In the genomic region with DNA sequence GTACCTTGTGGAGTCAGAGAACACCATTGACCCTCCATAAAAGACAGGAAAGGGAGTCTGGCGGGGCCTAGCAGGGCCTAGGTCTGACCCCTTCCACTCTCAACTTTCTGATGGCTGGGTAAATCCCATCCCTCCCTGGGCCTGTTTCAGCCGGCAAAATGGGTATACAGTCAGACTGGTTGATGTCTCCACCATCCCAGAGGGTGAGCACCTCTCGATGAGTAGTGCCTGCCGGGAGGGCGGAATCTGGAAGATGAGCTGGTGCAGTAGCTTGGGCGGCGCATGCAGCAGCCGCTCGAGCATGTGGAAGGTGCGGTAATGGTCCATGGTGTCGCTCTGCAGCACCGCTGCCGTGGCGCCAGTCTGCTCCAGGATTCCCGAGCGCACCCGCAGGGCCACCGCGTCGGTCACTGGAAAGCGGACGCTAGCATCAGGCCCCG, we compare ENCODE assay signal across 8 cellular contexts. TPM values are rescaled to one million over a fixed set of nuclear protein-coding genes. Genes with fewer than 3 reads are reported as not detected.
DNase-seq lines count a peak whose midpoint lies in the region; ATAC-seq and TF ChIP-seq lines count a peak whose summit lies in the region.

No MANE protein-coding gene starts in this region.

- DNase-seq in AG04449 (ENCODE audit: low read depth, low spot score) (no peak), HAP-1 (ENCODE audit: low spot score in 2 of 2) (no peak), iPS-NIHi11 (ENCODE audit: low spot score) (peak; percentile 66), NCI-H146 treated with DMSO at 0.1 percent for 48 hours (lab: John Stamatoyannopoulos, UW; ENCODE audit: unreplicated experiment) (no peak)
- DNase-seq in activated naive CD4-positive, alpha-beta T cell treated with anti-CD3 and anti-CD28 coated beads for 36 hours, result peak; percentile 50
- DNase-seq in activated CD8-positive, alpha-beta memory T cell treated with anti-CD3 and anti-CD28 coated beads, Interleukin-2, amount 50 U/mL, for 4 hours, result no peak

- no peaks in the 10 kb centered on the region for H3K9me3 Mint-ChIP-seq in activated naive CD4-positive, alpha-beta T cell treated with anti-CD3 and anti-CD28 coated beads for 36 hours

- no peaks in the 10 kb centered on the region for H3K27me3 Mint-ChIP-seq in activated naive CD4-positive, alpha-beta T cell treated with anti-CD3 and anti-CD28 coated beads for 36 hours (ENCODE audit: low read depth)

- intact Hi-C loops in activated naive CD4-positive, alpha-beta T cell treated with anti-CD3 and anti-CD28 coated beads for 36 hours (cut with micrococcal nuclease), result loop anchor here (1.0 to 2.0 kb wide), 5 partner anchors 13 to 177 kb away; a partner anchor contains a TSS

- H3K4me1 ChIP-seq in HAP-1, result peaks cover 29% of the 10 kb centered on the region
- H3K4me1 ChIP-seq in subcutaneous abdominal adipose tissue (ENCODE audit: control insufficient read depth in 5 of 5, insufficient read depth in 5 of 5, low read length in 5 of 5), result peaks cover 4 to 54% (median 52%) of the 10 kb centered on the region in 5 donors

- H3K36me3 ChIP-seq in HAP-1 (replicated peaks), result peaks cover 60% of the 10 kb centered on the region
- H3K36me3 ChIP-seq in subcutaneous abdominal adipose tissue (ENCODE audit: control insufficient read depth in 5 of 5, insufficient read depth in 5 of 5, low read length in 5 of 5), result peaks cover 5 to 38% (median 30%) of the 10 kb centered on the region in 5 donors

- CTCF ChIA-PET in AG04449 (lab: Yijun Ruan, JAX), result interaction anchor here (0.7 to 33.3 kb wide), 24 partner anchors 15 to 231 kb away, joined by 3 to 1090 read pairs (median 10); a partner anchor contains a TSS
- CTCF ChIA-PET in activated naive CD4-positive, alpha-beta T cell treated with anti-CD3 and anti-CD28 coated beads for 36 hours (lab: Charles Lee), result interaction anchor here (0.6 to 14.7 kb wide), 29 partner anchors 9 to 222 kb away, joined by 3 to 178 read pairs (median 5); a partner anchor contains a TSS

- no peak for TF ChIP-seq CTCF in AG04449 (IDR thresholded peaks at IDR 0.05; ENCODE audit: insufficient read depth, low read length, missing control alignments)

- H3K36me3 Mint-ChIP-seq in activated naive CD4-positive, alpha-beta T cell treated with anti-CD3 and anti-CD28 coated beads for 36 hours (ENCODE audit: low read depth), result peaks cover 39% of the 10 kb centered on the region

- H3K27ac ChIP-seq in subcutaneous abdominal adipose tissue (ENCODE audit: low read depth, low read length), result peak overlapping the region; percentile 99

- peak overlapping the region; percentile 35 to 77 (median 68) for H3K9ac ChIP-seq in subcutaneous abdominal adipose tissue (ENCODE audit: low read length in 5 of 5)

- no peak for ATAC-seq in GM19328 (IDR thresholded peaks at IDR 0.05; ENCODE audit: unreplicated experiment)

- POLR2A ChIA-PET in AG04449 (lab: Yijun Ruan, JAX), result interaction anchor here (0.6 to 8.7 kb wide), 10 partner anchors 9 to 118 kb away, joined by 3 to 136 read pairs (median 6); a partner anchor contains a TSS

- H3K4me3 ChIP-seq in AG04449 (ENCODE audit: low read depth, low read length), result peak overlapping the region; percentile 94
- H3K4me3 ChIP-seq in HAP-1, result peak overlapping the region; percentile 87
- peak overlapping the region; percentile 56 to 91 (median 83) for H3K4me3 ChIP-seq in subcutaneous abdominal adipose tissue (ENCODE audit: low read depth in 1 of 5, low read length in 5 of 5)

- peak overlapping the region; percentile 95 for H3K27ac Mint-ChIP-seq in activated naive CD4-positive, alpha-beta T cell treated with anti-CD3 and anti-CD28 coated beads for 36 hours

- peak overlapping the region; percentile 97 for H3K4me3 Mint-ChIP-seq in activated naive CD4-positive, alpha-beta T cell treated with anti-CD3 and anti-CD28 coated beads for 36 hours

- H3K4me1 Mint-ChIP-seq in activated naive CD4-positive, alpha-beta T cell treated with anti-CD3 and anti-CD28 coated beads for 36 hours (ENCODE audit: low read depth), result peaks cover 57% of the 10 kb centered on the region

- H3K27me3 ChIP-seq in HAP-1 (ENCODE audit: low read depth) (no peaks in the 10 kb centered on the region), subcutaneous abdominal adipose tissue (ENCODE audit: control insufficient read depth in 5 of 5, insufficient read depth in 4 of 5, low read length in 5 of 5) (no peaks in the 10 kb centered on the region)

- H3K9me3 ChIP-seq in HAP-1, result no peaks in the 10 kb centered on the region
- no peaks in the 10 kb centered on the region for H3K9me3 ChIP-seq in subcutaneous abdominal adipose tissue (ENCODE audit: control insufficient read depth in 5 of 5, low read length in 5 of 5)

- in situ Hi-C loops in HAP-1 (cut with MboI; ENCODE audit: low sequenced_read_pairs), result no loop called here

RNA-seq across cellular contexts. Expression of a gene that starts 0.5 kb away (rescaled TPM):
- 10 to 100 TPM; 83.1 to 86.6 TPM for total RNA-seq in activated naive CD4-positive, alpha-beta T cell treated with anti-CD3 and anti-CD28 coated beads for 36 hours

RNA-seq across cellular contexts. Expression of a gene that starts 2.7 kb away (rescaled TPM):
- total RNA-seq in activated naive CD4-positive, alpha-beta T cell treated with anti-CD3 and anti-CD28 coated beads for 36 hours, result 10 to 100 TPM; 27.6 to 29.0 TPM

RNA-seq across cellular contexts. Expression of a gene that starts 8.1 kb away (rescaled TPM):
- under 1 TPM; 0.91 to 0.95 TPM for total RNA-seq in activated naive CD4-positive, alpha-beta T cell treated with anti-CD3 and anti-CD28 coated beads for 36 hours

RNA-seq across cellular contexts. Expression of a gene that starts 12.4 kb away (rescaled TPM):
- 1 to 10 TPM; 8.2 TPM for total RNA-seq in activated naive CD4-positive, alpha-beta T cell treated with anti-CD3 and anti-CD28 coated beads for 36 hours

RNA-seq across cellular contexts. Expression of a gene that starts 15.1 kb away (rescaled TPM):
- 10 to 100 TPM; 10.1 to 11.5 TPM for total RNA-seq in activated naive CD4-positive, alpha-beta T cell treated with anti-CD3 and anti-CD28 coated beads for 36 hours

Comparison
In these comparisons a context has a peak if more than half of its experiments do, and no peak if none do; other contexts are left out.
1. DNase-seq: peak in activated naive CD4-positive, alpha-beta T cell treated with anti-CD3 and anti-CD28 coated beads for 36 hours (single experiment) and iPS-NIHi11 (single experiment); none in AG04449 (single experiment), HAP-1 (0 of 2), activated CD8-positive, alpha-beta memory T cell treated with anti-CD3 and anti-CD28 coated beads, Interleukin-2, amount 50 U/mL, for 4 hours (single experiment) and NCI-H146 treated with DMSO at 0.1 percent for 48 hours (single experiment).
2. Peak in every context shown above with its lines, with median percentiles within 50 percentile points of each other: H3K4me3 ChIP-seq.